ENCODE assay signal across 8 cellular contexts in the genomic region with DNA sequence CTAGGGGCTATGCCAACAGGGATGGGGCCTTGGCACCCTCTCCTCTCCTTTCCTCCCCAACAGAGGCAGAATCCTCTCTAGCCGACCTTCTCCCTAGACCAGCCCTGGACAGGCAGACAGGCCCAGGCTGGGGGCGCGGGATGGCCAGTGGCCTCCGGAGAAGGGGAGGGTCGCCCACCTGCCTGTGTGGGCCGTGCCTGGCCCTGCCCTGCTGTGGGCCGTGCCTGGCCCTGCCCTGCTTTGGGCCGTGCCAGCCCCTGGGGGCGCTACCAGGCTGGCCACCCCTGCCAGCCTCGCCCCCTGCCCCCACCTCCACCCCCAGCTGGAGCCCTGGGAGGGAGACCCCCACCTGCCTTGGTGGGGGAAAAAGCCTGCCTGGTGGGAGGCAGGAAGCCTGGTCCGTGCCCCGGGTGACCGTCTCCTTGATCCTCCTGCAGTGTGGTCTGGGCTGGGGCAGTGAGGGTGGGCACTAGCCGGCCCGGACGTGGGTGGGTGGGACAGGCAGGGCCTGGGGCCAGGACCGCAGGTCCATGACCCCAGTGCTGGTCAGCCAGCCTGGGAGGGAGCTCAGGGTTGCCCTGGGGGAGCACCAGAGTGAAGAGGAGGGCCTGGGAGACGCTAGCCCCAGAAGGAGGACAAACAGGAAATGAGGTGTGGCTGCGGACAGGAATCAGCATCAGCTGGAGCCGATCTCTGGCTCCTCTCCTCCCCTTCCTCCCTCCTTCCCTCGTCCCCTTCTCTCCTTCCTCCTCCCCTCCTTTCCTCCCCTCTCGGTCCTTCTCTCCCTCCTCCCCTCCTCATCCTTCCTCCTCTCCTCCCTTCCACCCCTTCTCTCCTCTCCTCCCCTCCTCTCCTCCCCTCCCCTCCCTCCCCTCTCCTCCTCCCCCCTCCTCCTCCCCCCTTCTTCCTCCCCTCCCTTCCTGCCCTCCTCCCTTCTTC. TPM values are rescaled to one million over a fixed set of nuclear protein-coding genes. Genes with fewer than 3 reads are reported as not detected.
A peak's percentile ranks its signal among the peaks of the same experiment; 100 is the strongest.
DNase-seq lines count a peak whose midpoint lies in the region; ATAC-seq lines count a peak whose summit lies in the region.

No MANE protein-coding gene starts in this region.

- H3K27ac ChIP-seq in KOPT-K1 (ENCODE audit: low read depth, low read length, poor library complexity, severe bottlenecking), result peak overlapping the region; percentile 64

- no peaks in the 10 kb centered on the region for H3K9me3 Mint-ChIP-seq in activated naive CD4-positive, alpha-beta T cell treated with anti-CD3 and anti-CD28 coated beads, Interleukin-2, amount 50 U/mL, for 72 hours
- no peaks in the 10 kb centered on the region for H3K9me3 Mint-ChIP-seq in stimulated activated naive B cell treated with anti-CD40 and anti-IgM and Interleukin-4, amounts not matched to agents 10 μg/mL and 1 μg/mL and 100 μg/mL, for 72 hours

- H3K27me3 Mint-ChIP-seq in stimulated activated naive B cell treated with anti-CD40 and anti-IgM and Interleukin-4, amounts not matched to agents 10 μg/mL and 1 μg/mL and 100 μg/mL, for 72 hours, result no peaks in the 10 kb centered on the region

- intact Hi-C loops in left ventricle myocardium superior (cut with micrococcal nuclease), result no loop called here

- in situ Hi-C loops in Caki2 (cut with HindIII; ENCODE audit: low pct_unique_long_range_greater_than_20kb, low sequenced_read_pairs), result no loop called here

- ATAC-seq in activated naive CD4-positive, alpha-beta T cell treated with anti-CD3 and anti-CD28 coated beads, Interleukin-2, amount 50 U/mL, for 72 hours, result peak in 1 of 2 donors; percentile 33
- ATAC-seq in left ventricle myocardium superior, result peak; percentile 45
- no peak for ATAC-seq in stimulated activated naive B cell treated with anti-CD40 and anti-IgM and Interleukin-4, amounts not matched to agents 10 μg/mL and 1 μg/mL and 100 μg/mL, for 72 hours (replicated peaks)

- DNase-seq in Caki2 (ENCODE audit: low read depth) (peak; percentile 63), left ventricle myocardium superior (peak; percentile 74), cortex of kidney (lab: John Stamatoyannopoulos, UW) (no peak), GM19240 (ENCODE audit: insufficient read length, low spot score) (no peak), Ammon's horn (ENCODE audit: low spot score) (no peak)
- DNase-seq in activated naive CD4-positive, alpha-beta T cell treated with anti-CD3 and anti-CD28 coated beads, Interleukin-2, amount 50 U/mL, for 72 hours (ENCODE audit: low spot score in 2 of 2), result no peak
- no peak for DNase-seq in stimulated activated naive B cell treated with anti-CD40 and anti-IgM and Interleukin-4, amounts not matched to agents 10 μg/mL and 1 μg/mL and 100 μg/mL, for 72 hours

- H3K4me3 Mint-ChIP-seq in stimulated activated naive B cell treated with anti-CD40 and anti-IgM and Interleukin-4, amounts not matched to agents 10 μg/mL and 1 μg/mL and 100 μg/mL, for 72 hours, result peak overlapping the region; percentile 66 to 74

- peak overlapping the region; percentile 65 to 93 for H3K27ac Mint-ChIP-seq in activated naive CD4-positive, alpha-beta T cell treated with anti-CD3 and anti-CD28 coated beads, Interleukin-2, amount 50 U/mL, for 72 hours
- H3K27ac Mint-ChIP-seq in stimulated activated naive B cell treated with anti-CD40 and anti-IgM and Interleukin-4, amounts not matched to agents 10 μg/mL and 1 μg/mL and 100 μg/mL, for 72 hours, result peak overlapping the region; percentile 95

- H3K4me1 Mint-ChIP-seq in stimulated activated naive B cell treated with anti-CD40 and anti-IgM and Interleukin-4, amounts not matched to agents 10 μg/mL and 1 μg/mL and 100 μg/mL, for 72 hours, result peaks cover 39 to 76% of the 10 kb centered on the region in 2 donors

- no peaks in the 10 kb centered on the region for H3K9me3 ChIP-seq in KOPT-K1 (ENCODE audit: insufficient read depth, low read length, poor library complexity, severe bottlenecking)

- H3K36me3 Mint-ChIP-seq in activated naive CD4-positive, alpha-beta T cell treated with anti-CD3 and anti-CD28 coated beads, Interleukin-2, amount 50 U/mL, for 72 hours, result peaks cover 0 to 5% of the 10 kb centered on the region in 2 donors
- peaks cover 1 to 2% of the 10 kb centered on the region in 2 donors for H3K36me3 Mint-ChIP-seq in stimulated activated naive B cell treated with anti-CD40 and anti-IgM and Interleukin-4, amounts not matched to agents 10 μg/mL and 1 μg/mL and 100 μg/mL, for 72 hours

- H3K36me3 ChIP-seq in KOPT-K1 (ENCODE audit: insufficient read depth, low read length), result no peaks in the 10 kb centered on the region

RNA-seq across cellular contexts. Expression of a gene that starts 5.1 kb away (rescaled TPM):
- total RNA-seq in Caki2 (2014; rRNA removed; shearing (Covaris generic); ENCODE audit: low replicate concordance), result 72.0 and 78.8 TPM in 2 replicates
- total RNA-seq in activated naive CD4-positive, alpha-beta T cell treated with anti-CD3 and anti-CD28 coated beads, Interleukin-2, amount 50 U/mL, for 72 hours, result 100 to 1,000 TPM; 211 to 261 TPM
- 272 TPM for total RNA-seq in left ventricle myocardium superior

RNA-seq across cellular contexts. Expression of a gene that starts 40.0 kb away (rescaled TPM):
- total RNA-seq in Caki2 (2014; rRNA removed; shearing (Covaris generic); ENCODE audit: low replicate concordance), result 13.3 and 28.9 TPM in 2 replicates
- 100 to 1,000 TPM in 1 of 2 donors, 10 to 100 TPM in 1; 91.8 to 183 TPM for total RNA-seq in activated naive CD4-positive, alpha-beta T cell treated with anti-CD3 and anti-CD28 coated beads, Interleukin-2, amount 50 U/mL, for 72 hours
- 17.5 TPM for total RNA-seq in left ventricle myocardium superior

RNA-seq across cellular contexts. Expression of a gene that starts 40.6 kb away (rescaled TPM):
- not detected in 2 replicates for total RNA-seq in Caki2 (2014; rRNA removed; shearing (Covaris generic); ENCODE audit: low replicate concordance)
- total RNA-seq in activated naive CD4-positive, alpha-beta T cell treated with anti-CD3 and anti-CD28 coated beads, Interleukin-2, amount 50 U/mL, for 72 hours, result 100 to 1,000 TPM in 1 of 2 donors, 10 to 100 TPM in 1; 29.7 to 105 TPM
- 1.9 TPM for total RNA-seq in left ventricle myocardium superior

RNA-seq across cellular contexts. Expression of a gene that starts 40.6 kb away (rescaled TPM):
- 56.1 and 65.3 TPM in 2 replicates for total RNA-seq in Caki2 (2014; rRNA removed; shearing (Covaris generic); ENCODE audit: low replicate concordance)
- 10 to 100 TPM; 24.6 to 60.8 TPM for total RNA-seq in activated naive CD4-positive, alpha-beta T cell treated with anti-CD3 and anti-CD28 coated beads, Interleukin-2, amount 50 U/mL, for 72 hours
- total RNA-seq in left ventricle myocardium superior, result 65.6 TPM

Comparison
In these comparisons a context has a peak if more than half of its experiments do, and no peak if none do; other contexts are left out.
1. DNase-seq: peak in Caki2 (single experiment) and left ventricle myocardium superior (single experiment); none in activated naive CD4-positive, alpha-beta T cell treated with anti-CD3 and anti-CD28 coated beads, Interleukin-2, amount 50 U/mL, for 72 hours (0 of 2), stimulated activated naive B cell treated with anti-CD40 and anti-IgM and Interleukin-4, amounts not matched to agents 10 μg/mL and 1 μg/mL and 100 μg/mL, for 72 hours (single experiment), cortex of kidney (single experiment), GM19240 (single experiment) and Ammon's horn (single experiment).
2. RNA of a gene that starts 40.6 kb away (total RNA-seq): 29.7 to 105 TPM in activated naive CD4-positive, alpha-beta T cell treated with anti-CD3 and anti-CD28 coated beads, Interleukin-2, amount 50 U/mL, for 72 hours; 1.9 TPM in left ventricle myocardium superior (single experiment) and not detected in Caki2; every median in the first group is over 10 times any median in the second.